Comparison of ENCODE assay signal across 8 cellular contexts in genomic region chr12:118061011-118061875, GRCh38. TPM values are rescaled to one million over a fixed set of nuclear protein-coding genes. Genes with fewer than 3 reads are reported as not detected.
DNase-seq lines count a peak whose midpoint lies in the region; ATAC-seq and TF ChIP-seq lines count a peak whose summit lies in the region.

Gene WSB2, minus strand, starts transcription at chr12:118061179. Its CDS starts 131 bp downstream, at chr12:118061048.

- H3K4me1 ChIP-seq in breast epithelium (peaks cover 0 to 3% of the 10 kb centered on the region in 2 donors), iPS-18a (ENCODE audit: control insufficient read depth, low read depth, low read length) (peaks cover 19% of the 10 kb centered on the region), gastrocnemius medialis (peaks cover 23 to 30% of the 10 kb centered on the region in 2 donors)

- TF ChIP-seq CTCF in BJ (IDR thresholded peaks at IDR 0.05; ENCODE audit: insufficient read depth, low read depth, low read length) (no peak), WERI-Rb-1 (IDR thresholded peaks at IDR 0.05; ENCODE audit: low read depth, low read length) (no peak), breast epithelium (IDR thresholded peaks at IDR 0.05) (no peak), gastrocnemius medialis (IDR thresholded peaks at IDR 0.05 in 4 of 5, conservative IDR thresholded peaks at IDR 0.05 in 1 of 5) (no peak)

- H3K27me3 ChIP-seq in BJ (ENCODE audit: control insufficient read depth, insufficient read depth, low read length) (no peaks in the 10 kb centered on the region), MG63 (no peaks in the 10 kb centered on the region), WERI-Rb-1 (ENCODE audit: insufficient read depth, low read depth, severe bottlenecking) (no peaks in the 10 kb centered on the region), breast epithelium (no peaks in the 10 kb centered on the region), iPS-18a (ENCODE audit: control insufficient read depth, insufficient read depth, low read length) (no peaks in the 10 kb centered on the region), gastrocnemius medialis (no peaks in the 10 kb centered on the region)

- H3K9me3 ChIP-seq in MG63 (no peaks in the 10 kb centered on the region), WERI-Rb-1 (ENCODE audit: severe bottlenecking) (no peaks in the 10 kb centered on the region), breast epithelium (no peaks in the 10 kb centered on the region), iPS-18a (ENCODE audit: control insufficient read depth, low read depth, low read length) (no peaks in the 10 kb centered on the region), gastrocnemius medialis (no peaks in the 10 kb centered on the region)

- CTCF ChIA-PET in BJ (lab: Yijun Ruan, JAX) = interaction anchor here (0.6 to 1.2 kb wide), 6 partner anchors 26 to 1772 kb away, joined by 3 read pairs; no protein-coding TSS in a partner anchor

- intact Hi-C loops in breast epithelium (cut with DNase I; ENCODE audit: low total_unique reads) = no loop called here
- intact Hi-C loops in gastrocnemius medialis (cut with DNase I; ENCODE audit: low total_unique reads) = loop anchor here (2.0 to 5.0 kb wide), 5 partner anchors 44 to 314 kb away; partner anchors contain the start of genes PEBP1, RFC5 and VSIG10

- H3K27ac ChIP-seq in WERI-Rb-1 (peak within 1 kb of the TSS; percentile 86), breast epithelium (peak within 1 kb of the TSS; percentile 97 to 100), iPS-18a (ENCODE audit: low read length) (peak within 1 kb of the TSS; percentile 91), gastrocnemius medialis (peak within 1 kb of the TSS; percentile 92 to 96 (median 96))

- peak; percentile 40 for ATAC-seq in GM19463 (IDR thresholded peaks at IDR 0.05; ENCODE audit: unreplicated experiment)
- ATAC-seq in gastrocnemius medialis = peak; percentile 65 to 66

- H3K9ac ChIP-seq in iPS-18a (ENCODE audit: low read length) = peak within 1 kb of the TSS; percentile 93

- in situ Hi-C loops in gastrocnemius medialis (cut with MboI; ENCODE audit: low sequenced_read_pairs in 4 of 4) = no loop called here

- POLR2A ChIA-PET in BJ (lab: Charles Lee) = no interaction called here

- no peak for TF ChIP-seq POLR2A in breast epithelium (IDR thresholded peaks at IDR 0.05)
- peak; percentile 30 to 45 for TF ChIP-seq POLR2A in gastrocnemius medialis (IDR thresholded peaks at IDR 0.05)

- DNase-seq in BJ (ENCODE audit: low read depth) = no peak
- peak; percentile 85 for DNase-seq in MG63
- peak; percentile 73 for DNase-seq in WERI-Rb-1
- peak; percentile 64 to 65 for DNase-seq in breast epithelium (ENCODE audit: low spot score in 2 of 2)
- DNase-seq in gastrocnemius medialis = peak; percentile 58 to 67
- DNase-seq in NCI-H1048 (lab: John Stamatoyannopoulos, UW) = no peak

- peak within 1 kb of the TSS; percentile 92 for H3K4me3 ChIP-seq in BJ (ENCODE audit: low read depth, low read length)
- peak within 1 kb of the TSS; percentile 82 for H3K4me3 ChIP-seq in MG63
- peak within 1 kb of the TSS; percentile 75 for H3K4me3 ChIP-seq in WERI-Rb-1 (ENCODE audit: low read depth, low read length)
- H3K4me3 ChIP-seq in breast epithelium = peak within 1 kb of the TSS; percentile 79 to 91 (median 79)
- peak within 1 kb of the TSS; percentile 83 for H3K4me3 ChIP-seq in iPS-18a (ENCODE audit: low read length)
- peak within 1 kb of the TSS; percentile 82 to 94 (median 87) for H3K4me3 ChIP-seq in gastrocnemius medialis

- H3K36me3 ChIP-seq in BJ (ENCODE audit: control insufficient read depth, insufficient read depth, low read length) (no peaks in the 10 kb centered on the region), MG63 (peaks cover 9% of the 10 kb centered on the region), WERI-Rb-1 (no peaks in the 10 kb centered on the region), breast epithelium (no peaks in the 10 kb centered on the region), iPS-18a (ENCODE audit: control insufficient read depth, low read depth, low read length) (peaks cover 5% of the 10 kb centered on the region), gastrocnemius medialis (no peaks in the 10 kb centered on the region)

RNA-seq across cellular contexts. Expression of gene WSB2, which starts in this region (rescaled TPM):
- 156 and 234 TPM in 2 replicates for polyA plus RNA-seq in BJ (2011; rRNA removed)
- 238 and 393 TPM in 2 replicates for polyA minus RNA-seq in BJ (2011; rRNA and poly(A)+ RNA removed)
- 131 and 158 TPM in 2 replicates for total RNA-seq in MG63 (2014; rRNA removed; shearing (Covaris generic); ENCODE audit: low replicate concordance)
- total RNA-seq in breast epithelium (10 to 100 TPM; 26.2 to 51.4 (median 40.0) TPM), gastrocnemius medialis (100 to 1,000 TPM in 2 of 4 donors, 10 to 100 TPM in 2; 83.5 to 133 (median 93.5) TPM)

Comparison
In these comparisons a context has a peak if more than half of its experiments do, and no peak if none do; other contexts are left out.
1. DNase-seq: peak in MG63 (single experiment), WERI-Rb-1 (single experiment), breast epithelium (2 of 2) and gastrocnemius medialis (2 of 2); none in BJ (single experiment) and NCI-H1048 (single experiment).
2. Peak in every context shown above with its lines, with median percentiles within 50 percentile points of each other: H3K4me3 ChIP-seq and H3K27ac ChIP-seq.